8 cellular contexts compared by ENCODE assay signal in genomic region chr19:33796164-33797100, GRCh38. TPM values are rescaled to one million over a fixed set of nuclear protein-coding genes. Genes with fewer than 3 reads are reported as not detected.
DNase-seq lines count a peak whose midpoint lies in the region; ATAC-seq and TF ChIP-seq lines count a peak whose summit lies in the region.

Gene KCTD15, plus strand, starts transcription at chr19:33796870. Its CDS starts 3,585 bp downstream, at chr19:33800455.

- H3K4me3 ChIP-seq in AG09309 (ENCODE audit: control insufficient read depth, low read depth, low read length) (peak within 1 kb of the TSS; percentile 74), HFF-Myc (replicated peaks; ENCODE audit: low read depth, low read length) (peak within 1 kb of the TSS; percentile 71), dorsolateral prefrontal cortex (peak within 1 kb of the TSS; percentile 52 to 81 (median 69)), right lobe of liver (peak within 1 kb of the TSS; percentile 59 to 78 (median 60))

- TF ChIP-seq POLR2A in right lobe of liver (IDR thresholded peaks at IDR 0.05), result no peak

- H3K9me3 ChIP-seq in T-helper 17 cell (ENCODE audit: control insufficient read depth, low read length, poor library complexity, severe bottlenecking), result no peaks in the 10 kb centered on the region
- H3K9me3 ChIP-seq in right lobe of liver, result no peaks in the 10 kb centered on the region

- H3K27ac Mint-ChIP-seq in T-helper 17 cell, result peak within 1 kb of the TSS; percentile 2
- H3K27ac Mint-ChIP-seq in stimulated activated memory B cell treated with anti-CD40 and anti-IgM and Interleukin-4, amounts not matched to agents 10 μg/mL and 1 μg/mL and 100 μg/mL, for 72 hours, result no peak within 1 kb of the TSS

- H3K36me3 ChIP-seq in right lobe of liver, result peaks cover 0 to 5% (median 0%) of the 10 kb centered on the region in 4 donors

- peaks cover 0 to 10% (median 0%) of the 10 kb centered on the region in 4 donors for H3K4me1 ChIP-seq in right lobe of liver

- peaks cover 12% of the 10 kb centered on the region for H3K27me3 Mint-ChIP-seq in T-helper 17 cell
- H3K27me3 Mint-ChIP-seq in stimulated activated memory B cell treated with anti-CD40 and anti-IgM and Interleukin-4, amounts not matched to agents 10 μg/mL and 1 μg/mL and 100 μg/mL, for 72 hours, result peaks cover 28% of the 10 kb centered on the region

- intact Hi-C loops in dorsolateral prefrontal cortex (cut with DNase I), result loop anchor here in 1 of 2 donors (10.0 kb wide), 1 partner anchor 338 kb away; no protein-coding TSS in a partner anchor
- intact Hi-C loops in right lobe of liver (cut with DNase I), result no loop called here

- H3K27ac ChIP-seq in dorsolateral prefrontal cortex (peak within 1 kb of the TSS in 57 of 59 donors; percentile 23 to 94 (median 85)), right lobe of liver (peak within 1 kb of the TSS; percentile 82 to 99 (median 85))

- H3K36me3 Mint-ChIP-seq in T-helper 17 cell (ENCODE audit: low read depth), result no peaks in the 10 kb centered on the region
- H3K36me3 Mint-ChIP-seq in stimulated activated memory B cell treated with anti-CD40 and anti-IgM and Interleukin-4, amounts not matched to agents 10 μg/mL and 1 μg/mL and 100 μg/mL, for 72 hours, result no peaks in the 10 kb centered on the region

- WGBS in right lobe of liver (ENCODE audit: insufficient coverage, low coverage, low lambda C conversion rate, missing lambda C conversion rate), result 2% methylated on average over 33 of the region's 125 CpGs

- H3K27me3 ChIP-seq in dorsolateral prefrontal cortex (peaks cover 0 to 31% (median 0%) of the 10 kb centered on the region in 45 donors), right lobe of liver (no peaks in the 10 kb centered on the region)

- peak; percentile 39 for ATAC-seq in T-helper 17 cell
- peak; percentile 5 to 43 (median 7) for ATAC-seq in right lobe of liver
- no peak for ATAC-seq in stimulated activated memory B cell treated with anti-CD40 and anti-IgM and Interleukin-4, amounts not matched to agents 10 μg/mL and 1 μg/mL and 100 μg/mL, for 72 hours
- no peak for ATAC-seq in HG03439 (IDR thresholded peaks at IDR 0.05; ENCODE audit: unreplicated experiment)

- no peaks in the 10 kb centered on the region for H3K9me3 Mint-ChIP-seq in stimulated activated memory B cell treated with anti-CD40 and anti-IgM and Interleukin-4, amounts not matched to agents 10 μg/mL and 1 μg/mL and 100 μg/mL, for 72 hours

- no peak for TF ChIP-seq CTCF in AG09309 (IDR thresholded peaks at IDR 0.05; ENCODE audit: control insufficient read depth, insufficient read depth, low read depth, low read length, missing control alignments)
- TF ChIP-seq CTCF in HFF-Myc (IDR thresholded peaks at IDR 0.05; ENCODE audit: low read depth, low read length, missing control alignments), result no peak
- no peak for TF ChIP-seq CTCF in dorsolateral prefrontal cortex (IDR thresholded peaks at IDR 0.05 in 54 of 56, conservative IDR thresholded peaks at IDR 0.05 in 2 of 56; ENCODE audit: low read depth in 1 of 56, partially characterized antibody in 56 of 56)
- no peak for TF ChIP-seq CTCF in right lobe of liver (IDR thresholded peaks at IDR 0.05)

- DNase-seq in AG09309 (ENCODE audit: low read depth), result no peak
- no peak for DNase-seq in HFF-Myc (ENCODE audit: extremely low read depth, low read depth)
- no peak for DNase-seq in T-helper 17 cell
- DNase-seq in dorsolateral prefrontal cortex, result peak in 2 of 10 donors; percentile 31 to 49
- peak in 2 of 3 donors; percentile 53 to 65 for DNase-seq in right lobe of liver
- DNase-seq in NCI-H128 (lab: John Stamatoyannopoulos, UW; ENCODE audit: unreplicated experiment), result no peak

- H3K4me3 Mint-ChIP-seq in T-helper 17 cell, result peak within 1 kb of the TSS; percentile 89
- peak within 1 kb of the TSS; percentile 85 for H3K4me3 Mint-ChIP-seq in stimulated activated memory B cell treated with anti-CD40 and anti-IgM and Interleukin-4, amounts not matched to agents 10 μg/mL and 1 μg/mL and 100 μg/mL, for 72 hours

- peaks cover 5% of the 10 kb centered on the region for H3K4me1 Mint-ChIP-seq in T-helper 17 cell
- no peaks in the 10 kb centered on the region for H3K4me1 Mint-ChIP-seq in stimulated activated memory B cell treated with anti-CD40 and anti-IgM and Interleukin-4, amounts not matched to agents 10 μg/mL and 1 μg/mL and 100 μg/mL, for 72 hours

RNA-seq across cellular contexts. Expression of gene KCTD15, which starts in this region (rescaled TPM):
- total RNA-seq in T-helper 17 cell (10 to 100 TPM; 13.8 to 15.1 TPM), dorsolateral prefrontal cortex (10 to 100 TPM; 12.3 to 56.4 (median 26.3) TPM), right lobe of liver (10 to 100 TPM in 4 of 6 experiments, 1 to 10 TPM in 2; 5.0 to 27.0 (median 11.5) TPM)

Comparison
In these comparisons a context has a peak if more than half of its experiments do, and no peak if none do; other contexts are left out.
1. DNase-seq: peak in right lobe of liver (2 of 3); none in AG09309 (single experiment), HFF-Myc (single experiment), T-helper 17 cell (0 of 3) and NCI-H128 (single experiment).
2. ATAC-seq: peak in T-helper 17 cell (single experiment) and right lobe of liver (4 of 4); none in stimulated activated memory B cell treated with anti-CD40 and anti-IgM and Interleukin-4, amounts not matched to agents 10 μg/mL and 1 μg/mL and 100 μg/mL, for 72 hours (single experiment) and HG03439 (single experiment).
3. Peak in every context shown above with its lines, with median percentiles within 50 percentile points of each other: H3K4me3 ChIP-seq.